ENCODE assay signal across 11 cellular contexts in the genomic region with DNA sequence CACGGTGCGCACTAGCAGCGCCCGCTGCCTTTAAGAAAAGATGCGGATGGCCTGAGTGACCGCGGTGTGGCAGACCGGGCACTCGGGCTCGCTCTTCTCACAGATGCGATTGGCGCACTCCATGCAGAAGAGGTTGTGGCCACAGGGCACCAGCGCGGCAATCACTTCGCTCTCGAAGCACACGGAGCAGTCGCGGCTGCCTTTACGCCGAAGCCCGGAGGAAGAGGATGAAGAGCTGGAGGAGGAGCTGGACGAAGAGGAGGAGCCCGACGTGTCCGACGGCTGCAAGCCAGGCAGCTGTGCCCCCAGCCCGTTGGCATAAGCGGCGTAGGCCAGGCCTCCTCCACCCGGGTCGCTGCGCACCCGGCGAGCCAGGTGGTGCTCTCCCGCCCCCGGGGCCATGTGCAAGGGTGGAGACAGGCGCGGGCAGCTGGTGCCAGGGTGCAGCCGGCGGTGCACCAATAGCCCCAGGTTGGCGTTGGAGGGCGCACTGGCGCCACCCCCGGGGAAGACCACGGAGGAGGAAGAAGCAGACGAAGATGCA. TPM values are rescaled to one million over a fixed set of nuclear protein-coding genes. Genes with fewer than 3 reads are reported as not detected.
DNase-seq lines count a peak whose midpoint lies in the region; ATAC-seq and TF ChIP-seq lines count a peak whose summit lies in the region.
"Had no signal": no experiment of that assay in that cellular context is flagged by ENCODE, and none has a peak within 500 bp of the region (broad histone marks: within the 10 kb centered on the region; RNA-seq: fewer than 3 reads in every experiment).

No MANE protein-coding gene starts in this region.

- H3K9me3 ChIP-seq in SJSA1 (replicated peaks) (peaks cover 5% of the 10 kb centered on the region; the same call in 1 of the 2 replicates), hepatocyte (ENCODE audit: low read depth) (no peaks in the 10 kb centered on the region), skeletal muscle satellite cell (replicated peaks; ENCODE audit: low read length) (no peaks in the 10 kb centered on the region)
- H3K9me3 ChIP-seq: gastroesophageal sphincter, SJCRH30 had no signal

- POLR2A ChIA-PET in activated CD4-positive, alpha-beta T cell treated with anti-CD3 and anti-CD28 coated beads, Interleukin-2, amount 10 ng/mL, durations not matched to agents 7 days and 5 days (lab: Charles Lee) = no interaction called here

- no peak overlapping the region for H3K9ac ChIP-seq in skeletal muscle satellite cell (ENCODE audit: low read depth, low read length)

- H3K4me1 Mint-ChIP-seq in activated CD4-positive, alpha-beta T cell treated with anti-CD3 and anti-CD28 coated beads, Interleukin-2, amount 10 ng/mL, durations not matched to agents 7 days and 5 days = peaks cover 16% of the 10 kb centered on the region

- H3K27me3 Mint-ChIP-seq in activated CD4-positive, alpha-beta T cell treated with anti-CD3 and anti-CD28 coated beads, Interleukin-2, amount 10 ng/mL, durations not matched to agents 7 days and 5 days = peaks cover 24% of the 10 kb centered on the region

- H3K9me2 ChIP-seq in hepatocyte (replicated peaks; ENCODE audit: insufficient read depth) = no peaks in the 10 kb centered on the region

- no peak overlapping the region for H3K27ac ChIP-seq in SJSA1
- peak overlapping the region; percentile 95 for H3K27ac ChIP-seq in hepatocyte
- H3K27ac ChIP-seq: SJCRH30 had no signal

- peak overlapping the region; percentile 52 for H3K4me3 Mint-ChIP-seq in activated CD4-positive, alpha-beta T cell treated with anti-CD3 and anti-CD28 coated beads, Interleukin-2, amount 10 ng/mL, durations not matched to agents 7 days and 5 days

- H3K4me3 ChIP-seq in SJSA1 (peak overlapping the region; percentile 98; the same call in 1 of the 2 replicates), hepatocyte (peak overlapping the region; percentile 80), skeletal muscle satellite cell (ENCODE audit: low read length) (peak overlapping the region; percentile 92)

- no peak for TF ChIP-seq CTCF in hepatocyte (IDR thresholded peaks at IDR 0.05; ENCODE audit: poor library complexity)

- no peak overlapping the region for H2AFZ ChIP-seq in hepatocyte

- H3K4me2 ChIP-seq in hepatocyte = peak overlapping the region; percentile 86
- peak overlapping the region; percentile 89 for H3K4me2 ChIP-seq in skeletal muscle satellite cell (ENCODE audit: low read length)

- no peaks in the 10 kb centered on the region for H3K27me3 ChIP-seq in SJSA1 (replicated peaks)
- H3K27me3 ChIP-seq in hepatocyte = peaks cover 14% of the 10 kb centered on the region
- no peaks in the 10 kb centered on the region for H3K27me3 ChIP-seq in skeletal muscle satellite cell (ENCODE audit: control insufficient read depth, insufficient read depth, low read length)
- H3K27me3 ChIP-seq: gastroesophageal sphincter, SJCRH30 had no signal

- H3K36me3 Mint-ChIP-seq in activated CD4-positive, alpha-beta T cell treated with anti-CD3 and anti-CD28 coated beads, Interleukin-2, amount 10 ng/mL, durations not matched to agents 7 days and 5 days (ENCODE audit: low read depth) = peaks cover 2% of the 10 kb centered on the region

- no peak for DNase-seq in activated CD4-positive, alpha-beta T cell treated with anti-CD3 and anti-CD28 coated beads, Interleukin-2, amount 10 ng/mL, durations not matched to agents 7 days and 5 days
- no peak for DNase-seq in activated CD4-positive, alpha-beta T cell treated with anti-CD3 and anti-CD28 coated beads, Interleukin-2, amount 50 U/mL, for 1 hour
- no peak for DNase-seq in SJSA1 (ENCODE audit: low read depth in 1 of 2, low spot score in 2 of 2)
- DNase-seq in hepatocyte (ENCODE audit: low spot score) = no peak
- DNase-seq in NCI-H187 treated with DMSO at 0.1 percent for 48 hours (lab: John Stamatoyannopoulos, UW) = no peak
- DNase-seq: NCI-H1436 treated with DMSO at 0.1 percent for 48 hours, SJCRH30 had no signal

- ATAC-seq in GM18870 (IDR thresholded peaks at IDR 0.05; ENCODE audit: unreplicated experiment) (no peak), GM21526 (IDR thresholded peaks at IDR 0.05; ENCODE audit: low FRiP score, unreplicated experiment) (no peak)
- ATAC-seq: gastroesophageal sphincter had no signal

- H3K27ac Mint-ChIP-seq in activated CD4-positive, alpha-beta T cell treated with anti-CD3 and anti-CD28 coated beads, Interleukin-2, amount 10 ng/mL, durations not matched to agents 7 days and 5 days = no peak overlapping the region

- no peaks in the 10 kb centered on the region for H3K9me3 Mint-ChIP-seq in activated CD4-positive, alpha-beta T cell treated with anti-CD3 and anti-CD28 coated beads, Interleukin-2, amount 10 ng/mL, durations not matched to agents 7 days and 5 days

- H3K4me1 ChIP-seq in SJSA1 (replicated peaks) (peaks cover 29% of the 10 kb centered on the region), hepatocyte (ENCODE audit: insufficient read depth) (peaks cover 12% of the 10 kb centered on the region), skeletal muscle satellite cell (ENCODE audit: control insufficient read depth, insufficient read depth, low read length) (peaks cover 12% of the 10 kb centered on the region)

- WGBS in hepatocyte (ENCODE audit: low lambda C conversion rate, missing lambda C conversion rate) = 62% methylated on average over 46 of the region's 47 CpGs

- peaks cover 31% of the 10 kb centered on the region for H4K20me1 ChIP-seq in hepatocyte (ENCODE audit: insufficient read depth, poor library complexity, severe bottlenecking)

- CTCF ChIA-PET in activated CD4-positive, alpha-beta T cell treated with anti-CD3 and anti-CD28 coated beads, Interleukin-2, amount 10 ng/mL, durations not matched to agents 7 days and 5 days (lab: Charles Lee) = no interaction called here

- H3K36me3 ChIP-seq in SJSA1 (peaks cover 47% of the 10 kb centered on the region), hepatocyte (replicated peaks; ENCODE audit: insufficient read depth, low read depth) (no peaks in the 10 kb centered on the region), skeletal muscle satellite cell (ENCODE audit: insufficient read depth, low read length) (peaks cover 14% of the 10 kb centered on the region)

- H3K79me2 ChIP-seq in hepatocyte = peaks cover 27% of the 10 kb centered on the region

RNA-seq across cellular contexts. Expression of a gene that starts 2.6 kb away (rescaled TPM):
- total RNA-seq in activated CD4-positive, alpha-beta T cell treated with anti-CD3 and anti-CD28 coated beads, Interleukin-2, amount 10 ng/mL, durations not matched to agents 7 days and 5 days = 1 to 10 TPM in 1 of 2 experiments, under 1 TPM in 1; 0.99 to 1.2 TPM
- total RNA-seq in SJSA1 (2014; rRNA removed; shearing (Covaris generic)) = 18.4 and 20.4 TPM in 2 replicates
- total RNA-seq in hepatocyte = 6.9 and 10.0 TPM in 2 replicates
- 2.6 and 4.8 TPM in 2 replicates for polyA plus RNA-seq in hepatocyte
- 1.3 and 1.5 TPM in 2 replicates for total RNA-seq in skeletal muscle satellite cell (2012; rRNA removed)
